Comparison of ENCODE assay signal across 8 cellular contexts in the genomic region with DNA sequence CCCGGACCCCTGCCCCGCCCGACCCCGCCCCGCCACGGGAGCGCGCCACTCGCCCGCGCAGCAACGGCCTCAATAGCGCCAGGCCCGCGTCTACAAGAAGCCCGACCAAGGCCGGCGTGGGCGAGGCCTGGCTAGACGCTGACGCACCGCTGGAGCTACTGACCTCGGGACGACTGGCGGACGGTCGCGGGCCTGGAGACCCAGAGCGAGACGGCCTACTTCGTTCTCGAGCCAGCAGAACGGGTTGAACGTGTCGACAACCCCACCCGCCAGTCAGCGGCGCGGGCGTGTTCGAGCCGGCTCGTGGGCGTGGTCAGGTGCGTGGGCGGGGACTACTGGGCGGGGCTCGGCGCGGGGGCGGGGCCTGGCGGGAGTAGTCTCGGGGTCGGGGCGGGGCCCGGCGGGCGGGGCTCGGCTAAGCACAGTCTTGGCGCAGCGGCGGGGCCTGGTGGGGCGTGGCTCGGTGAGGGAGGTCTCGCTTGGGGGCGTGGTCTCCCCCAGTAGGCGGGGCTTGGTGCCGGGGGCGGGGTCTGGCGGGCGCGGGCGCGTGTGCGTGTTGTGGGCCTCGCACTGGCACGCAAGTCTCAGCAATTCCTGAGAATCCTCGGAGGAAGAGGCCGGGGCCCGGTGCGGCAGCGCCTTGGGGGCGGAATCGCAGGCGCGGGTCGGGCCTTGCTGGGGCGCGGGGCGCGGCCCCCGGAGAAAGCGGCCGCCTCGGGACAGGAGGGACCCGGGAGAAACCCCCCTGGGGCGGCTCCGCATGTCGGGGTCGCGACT. TPM values are rescaled to one million over a fixed set of nuclear protein-coding genes. Genes with fewer than 3 reads are reported as not detected.
DNase-seq lines count a peak whose midpoint lies in the region; ATAC-seq and TF ChIP-seq lines count a peak whose summit lies in the region.

A gene (minus strand): TSS at position 293 of the 777 bp plus-strand sequence. CDS start 5,080 bp downstream, outside the sequence.

- peak within 1 kb of the TSS; percentile 99 for H3K27ac Mint-ChIP-seq in activated B cell treated with CpG ODN at 0.5 μM for 24 hours

- peak within 1 kb of the TSS; percentile 97 for H3K4me3 Mint-ChIP-seq in activated B cell treated with CpG ODN at 0.5 μM for 24 hours

- intact Hi-C loops in activated B cell treated with CpG ODN at 0.5 μM for 24 hours (cut with micrococcal nuclease) (loop anchor here (1.0 to 2.0 kb wide), 11 partner anchors 11 to 302 kb away; a partner anchor contains a TSS), spleen (cut with DNase I; ENCODE audit: low total_unique reads) (no loop called here)

- in situ Hi-C loops in ACHN (cut with HindIII; ENCODE audit: low pct_ligation_motif_present, low pct_unique_long_range_greater_than_20kb, low sequenced_read_pairs) = no loop called here

- WGBS in spleen, 5 donors = 0 to 2% (median 1%) methylated on average over 44 to 101 of the region's 101 CpGs; no CpG with 5 or more reads in 1 of the 5 donors

- peaks cover 14% of the 10 kb centered on the region for H3K36me3 Mint-ChIP-seq in activated B cell treated with CpG ODN at 0.5 μM for 24 hours (ENCODE audit: low read depth)

- H3K4me1 ChIP-seq in spleen = peaks cover 25 to 57% (median 52%) of the 10 kb centered on the region in 6 donors

- no peak for TF ChIP-seq POLR2A in spleen (IDR thresholded peaks at IDR 0.05)

- ATAC-seq in GM18907 (IDR thresholded peaks at IDR 0.05; ENCODE audit: unreplicated experiment) (peak; percentile 45), HG03159 (IDR thresholded peaks at IDR 0.05; ENCODE audit: unreplicated experiment) (peak; percentile 46), activated B cell treated with CpG ODN at 0.5 μM for 24 hours (ENCODE audit: low read depth) (peak; percentile 84)

- H3K4me1 Mint-ChIP-seq in activated B cell treated with CpG ODN at 0.5 μM for 24 hours = peaks cover 42% of the 10 kb centered on the region

- peaks cover 0 to 39% (median 2%) of the 10 kb centered on the region in 6 donors for H3K36me3 ChIP-seq in spleen

- H3K4me3 ChIP-seq in cardiac fibroblast (replicated peaks in 1 of 2; ENCODE audit: low read depth in 2 of 2, low read length in 2 of 2) = peak within 1 kb of the TSS; percentile 90 to 92
- H3K4me3 ChIP-seq in spleen = peak within 1 kb of the TSS; percentile 61 to 94 (median 79)

- DNase-seq in ACHN = peak; percentile 88
- DNase-seq in NCI-H2227 treated with DMSO at 0.1 percent for 48 hours (lab: John Stamatoyannopoulos, UW) = peak; percentile 97
- DNase-seq in activated B cell treated with CpG ODN at 0.5 μM for 24 hours = peak; percentile 98
- peak; percentile 96 to 99 for DNase-seq in cardiac fibroblast (ENCODE audit: low read depth in 2 of 2)
- peak; percentile 77 for DNase-seq in inferior parietal cortex (ENCODE audit: extremely low spot score)
- DNase-seq in spleen = peak; percentile 100

- no peaks in the 10 kb centered on the region for H3K27me3 Mint-ChIP-seq in activated B cell treated with CpG ODN at 0.5 μM for 24 hours

- CTCF ChIA-PET in activated B cell treated with CpG ODN at 0.5 μM for 24 hours (lab: Charles Lee) = interaction anchor here (2.0 kb wide), 1 partner anchor 58 kb away, joined by 8 read pairs; a partner anchor contains a TSS

- no peak for TF ChIP-seq CTCF in activated B cell treated with CpG ODN at 0.5 μM for 24 hours (IDR thresholded peaks at IDR 0.05)
- no peak for TF ChIP-seq CTCF in cardiac fibroblast (IDR thresholded peaks at IDR 0.05; ENCODE audit: low read depth, low read length)
- TF ChIP-seq CTCF in spleen (IDR thresholded peaks at IDR 0.05 in 8 of 11, conservative IDR thresholded peaks at IDR 0.05 in 3 of 11) = peak in 1 of 11 experiments; percentile 8

- no peaks in the 10 kb centered on the region for H3K9me3 ChIP-seq in spleen

- POLR2A ChIA-PET in activated B cell treated with CpG ODN at 0.5 μM for 24 hours (lab: Charles Lee) = interaction anchor here (0.7 to 3.0 kb wide), 24 partner anchors 8 to 302 kb away, joined by 3 to 45 read pairs (median 4); a partner anchor contains a TSS

- H3K27me3 ChIP-seq in spleen (replicated peaks in 1 of 7) = no peaks in the 10 kb centered on the region

- H3K27ac ChIP-seq in spleen = peak within 1 kb of the TSS; percentile 95 to 100 (median 99)

- H3K9me3 Mint-ChIP-seq in activated B cell treated with CpG ODN at 0.5 μM for 24 hours = no peaks in the 10 kb centered on the region

RNA-seq across cellular contexts. Expression of the gene that starts here (rescaled TPM):
- total RNA-seq in activated B cell treated with CpG ODN at 0.5 μM for 24 hours (101 and 103 TPM in 2 replicates), spleen (100 to 1,000 TPM; 133 to 159 (median 147) TPM)
- polyA plus RNA-seq in spleen = 100 to 1,000 TPM in 1 of 3 donors, 10 to 100 TPM in 2; 72.8 to 143 (median 83.8) TPM

Comparison
In these comparisons a context has a peak if more than half of its experiments do, and no peak if none do; other contexts are left out.
1. Peak in every context shown above with its lines: DNase-seq, ATAC-seq, H3K4me3 ChIP-seq and H3K27ac ChIP-seq.